ENCODE assay signal across 10 cellular contexts in genomic region chr19:17402982-17403855, GRCh38. TPM values are rescaled to one million over a fixed set of nuclear protein-coding genes. Genes with fewer than 3 reads are reported as not detected.
A peak's percentile ranks its signal among the peaks of the same experiment; 100 is the strongest.
DNase-seq lines count a peak whose midpoint lies in the region; ATAC-seq and TF ChIP-seq lines count a peak whose summit lies in the region.
"Had no signal": no experiment of that assay in that cellular context is flagged by ENCODE, and none has a peak within 500 bp of the region (broad histone marks: within the 10 kb centered on the region; RNA-seq: fewer than 3 reads in every experiment).

No MANE protein-coding gene starts in this region.

- TF ChIP-seq CTCF in GM20000 (IDR thresholded peaks at IDR 0.05; ENCODE audit: extremely low read depth, missing control alignments), result no peak
- no peak for TF ChIP-seq CTCF in coronary artery (IDR thresholded peaks at IDR 0.05)
- no peak for TF ChIP-seq CTCF in neutrophil (IDR thresholded peaks at IDR 0.05)

- H3K4me3 ChIP-seq in coronary artery (peak overlapping the region; percentile 60), neutrophil (ENCODE audit: low read depth in 1 of 2, low read length in 1 of 2) (peak overlapping the region in 1 of 2 experiments; percentile 70)

- H3K4me3 Mint-ChIP-seq in T-helper 17 cell, result peak overlapping the region; percentile 94

- H3K36me3 ChIP-seq in neutrophil, result peaks cover 8% of the 10 kb centered on the region

- ATAC-seq in T-helper 17 cell, result peak; percentile 56
- ATAC-seq in HG03025 (IDR thresholded peaks at IDR 0.05; ENCODE audit: low FRiP score, unreplicated experiment), result no peak
- no peak for ATAC-seq in GM21619 (IDR thresholded peaks at IDR 0.05; ENCODE audit: unreplicated experiment)

- DNase-seq in GM20000 (ENCODE audit: low spot score), result peak; percentile 83
- peak in 2 of 3 donors; percentile 42 for DNase-seq in T-helper 17 cell
- no peak for DNase-seq in coronary artery (ENCODE audit: low spot score)
- DNase-seq in SKM-1 treated with dmso at 0.1 percent for 144 hours (lab: John Stamatoyannopoulos, UW; ENCODE audit: unreplicated experiment), result no peak
- DNase-seq in cerebellar nuclear complex (lab: John Stamatoyannopoulos, UW), result no peak

- no peaks in the 10 kb centered on the region for H3K9me3 ChIP-seq in T-helper 17 cell (ENCODE audit: control insufficient read depth, low read length, poor library complexity, severe bottlenecking)
- no peaks in the 10 kb centered on the region for H3K9me3 ChIP-seq in neutrophil

- H3K27ac Mint-ChIP-seq in T-helper 17 cell, result peak overlapping the region; percentile 96

- H3K4me1 Mint-ChIP-seq in T-helper 17 cell, result peaks cover 36% of the 10 kb centered on the region

- H3K36me3 Mint-ChIP-seq in T-helper 17 cell (ENCODE audit: low read depth), result peaks cover 6% of the 10 kb centered on the region

- no peaks in the 10 kb centered on the region for H3K27me3 Mint-ChIP-seq in T-helper 17 cell

- H3K27ac ChIP-seq in coronary artery (no peak overlapping the region), neutrophil (peak overlapping the region; percentile 20)

- H3K4me1 ChIP-seq in neutrophil (ENCODE audit: control insufficient read depth in 1 of 2, insufficient read depth in 1 of 2, low read depth in 1 of 2, low read length in 1 of 2), result peaks cover 32 to 48% of the 10 kb centered on the region in 2 experiments

- H3K27me3 ChIP-seq in neutrophil, result no peaks in the 10 kb centered on the region

RNA-seq across cellular contexts. Expression of gene BST2, which starts 2.2 kb away (rescaled TPM):
- 10 to 100 TPM; 36.7 to 38.1 TPM for total RNA-seq in T-helper 17 cell

RNA-seq across cellular contexts. Expression of gene CCDC194, which starts 9.2 kb away (rescaled TPM):
- total RNA-seq in T-helper 17 cell, result under 1 TPM in 1 of 2 donors, not detected in 1; 0.44 TPM
- total RNA-seq: LHCN-M2, subcutaneous adipose tissue had no signal

RNA-seq across cellular contexts. Expression of gene MVB12A, which starts 16.6 kb away (rescaled TPM):
- total RNA-seq in T-helper 17 cell, result 10 to 100 TPM; 17.9 to 20.3 TPM

RNA-seq across cellular contexts. Expression of gene PLVAP, which starts 26.1 kb away (rescaled TPM):
- not detected for total RNA-seq in T-helper 17 cell
- total RNA-seq: LHCN-M2 had no signal

RNA-seq across cellular contexts. Expression of gene TMEM221, which starts 45.2 kb away (rescaled TPM):
- total RNA-seq in T-helper 17 cell, result not detected
- total RNA-seq: LHCN-M2 had no signal

Comparison
In these comparisons a context has a peak if more than half of its experiments do, and no peak if none do; other contexts are left out.
1. DNase-seq: peak in GM20000 (single experiment) and T-helper 17 cell (2 of 3); none in coronary artery (single experiment), SKM-1 treated with dmso at 0.1 percent for 144 hours (single experiment) and cerebellar nuclear complex (0 of 2).